In the genomic region with DNA sequence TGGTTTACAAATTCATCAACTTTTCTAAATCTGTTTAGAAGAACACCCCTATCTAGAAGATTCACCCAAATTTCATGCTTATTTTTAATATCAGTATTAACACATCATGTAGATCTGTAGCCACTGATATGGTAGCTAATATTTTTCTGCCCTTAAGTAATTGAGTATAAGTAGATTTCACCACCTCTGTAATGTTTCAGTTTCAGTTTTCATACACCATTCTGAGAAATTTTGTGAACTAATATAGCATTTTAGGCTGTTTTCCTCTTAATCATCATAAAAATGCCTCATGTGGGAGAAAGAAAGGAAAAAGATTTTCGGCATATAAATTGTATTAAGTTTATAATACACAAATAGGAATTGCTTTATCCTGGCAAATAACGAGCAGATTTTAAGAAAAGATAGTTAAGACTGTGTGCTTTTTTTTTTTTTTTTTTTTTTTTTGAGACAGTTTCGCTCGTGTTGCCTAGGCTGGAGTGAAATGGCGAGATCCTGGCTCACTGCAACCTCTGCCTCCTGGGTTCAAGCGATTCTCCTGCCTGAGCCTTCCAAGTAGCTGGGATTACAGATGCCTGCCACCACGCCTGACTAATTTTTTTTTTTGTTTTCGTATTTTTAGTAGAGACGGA, we compare ENCODE assay signal across 9 cellular contexts. TPM values are rescaled to one million over a fixed set of nuclear protein-coding genes. Genes with fewer than 3 reads are reported as not detected.
DNase-seq lines count a peak whose midpoint lies in the region; ATAC-seq and TF ChIP-seq lines count a peak whose summit lies in the region.
"Had no signal": no experiment of that assay in that cellular context is flagged by ENCODE, and none has a peak within 500 bp of the region (broad histone marks: within the 10 kb centered on the region; RNA-seq: fewer than 3 reads in every experiment).

No MANE protein-coding gene starts in this region.

- peak overlapping the region; percentile 81 for H3K27ac Mint-ChIP-seq in activated T-helper 2 cell treated with anti-CD3 and anti-CD28 coated beads, Interferon-gamma antibody, Interleukin-2, Interleukin-4, amounts not matched to agents 10 μg/mL and 5 μg/mL and 100 μg/mL, durations not matched to agents 14 hours and 24 hours and 36 hours
- H3K27ac Mint-ChIP-seq in HFFc6, result no peak overlapping the region

- H3K36me3 ChIP-seq in ES-I3 (ENCODE audit: insufficient read depth, low read length), result no peaks in the 10 kb centered on the region
- H3K36me3 ChIP-seq in suprapubic skin, result no peaks in the 10 kb centered on the region

- H3K27me3 ChIP-seq in suprapubic skin, result no peaks in the 10 kb centered on the region

- no peak for DNase-seq in activated T-helper 2 cell treated with anti-CD3 and anti-CD28 coated beads, Interferon-gamma antibody, Interleukin-2, Interleukin-4, amounts not matched to agents 10 μg/mL and 5 μg/mL and 100 μg/mL, durations not matched to agents 14 hours and 24 hours and 36 hours (ENCODE audit: low spot score)
- DNase-seq in RWPE1 (ENCODE audit: low spot score) (no peak), suprapubic skin (ENCODE audit: low spot score in 2 of 2) (no peak), HFFc6 (no peak), hypothalamus (lab: John Stamatoyannopoulos, UW) (no peak)
- DNase-seq: Caco-2 had no signal

- no peak for TF ChIP-seq POLR2A in suprapubic skin (IDR thresholded peaks at IDR 0.05)

- H3K4me3 Mint-ChIP-seq in activated T-helper 2 cell treated with anti-CD3 and anti-CD28 coated beads, Interferon-gamma antibody, Interleukin-2, Interleukin-4, amounts not matched to agents 10 μg/mL and 5 μg/mL and 100 μg/mL, durations not matched to agents 14 hours and 24 hours and 36 hours (ENCODE audit: low read depth), result peak overlapping the region; percentile 39
- H3K4me3 Mint-ChIP-seq in HFFc6, result no peak overlapping the region

- peak overlapping the region; percentile 19; the same call in 1 of the 2 replicates for H3K9ac ChIP-seq in ES-I3 (ENCODE audit: low read depth, low read length)

- no peak for TF ChIP-seq CTCF in RWPE1 (conservative IDR thresholded peaks at IDR 0.05; ENCODE audit: low read depth)
- TF ChIP-seq CTCF in suprapubic skin (IDR thresholded peaks at IDR 0.05), result no peak
- no peak for TF ChIP-seq CTCF in HFFc6 (IDR thresholded peaks at IDR 0.05)

- H3K9me3 ChIP-seq in ES-I3 (ENCODE audit: control insufficient read depth, insufficient read depth, low read length) (no peaks in the 10 kb centered on the region), suprapubic skin (no peaks in the 10 kb centered on the region)
- H3K9me3 ChIP-seq: Caco-2 had no signal

- peaks cover under 1% of the 10 kb centered on the region for H3K36me3 Mint-ChIP-seq in activated T-helper 2 cell treated with anti-CD3 and anti-CD28 coated beads, Interferon-gamma antibody, Interleukin-2, Interleukin-4, amounts not matched to agents 10 μg/mL and 5 μg/mL and 100 μg/mL, durations not matched to agents 14 hours and 24 hours and 36 hours (ENCODE audit: low read depth)
- H3K36me3 Mint-ChIP-seq in HFFc6 (ENCODE audit: low read depth), result no peaks in the 10 kb centered on the region

- H3K9me3 Mint-ChIP-seq in activated T-helper 2 cell treated with anti-CD3 and anti-CD28 coated beads, Interferon-gamma antibody, Interleukin-2, Interleukin-4, amounts not matched to agents 10 μg/mL and 5 μg/mL and 100 μg/mL, durations not matched to agents 14 hours and 24 hours and 36 hours, result peaks cover 6% of the 10 kb centered on the region
- no peaks in the 10 kb centered on the region for H3K9me3 Mint-ChIP-seq in HFFc6

- CTCF ChIA-PET in RWPE1 (lab: Yijun Ruan, JAX), result interaction anchor here (0.6 to 0.7 kb wide), 3 partner anchors 13 to 425 kb away, joined by 3 to 4 read pairs (median 4); no protein-coding TSS in a partner anchor

- H3K4me1 Mint-ChIP-seq in activated T-helper 2 cell treated with anti-CD3 and anti-CD28 coated beads, Interferon-gamma antibody, Interleukin-2, Interleukin-4, amounts not matched to agents 10 μg/mL and 5 μg/mL and 100 μg/mL, durations not matched to agents 14 hours and 24 hours and 36 hours (ENCODE audit: low read depth), result peaks cover 45% of the 10 kb centered on the region
- peaks cover 42% of the 10 kb centered on the region for H3K4me1 Mint-ChIP-seq in HFFc6 (ENCODE audit: low read depth)

- H3K4me3 ChIP-seq in suprapubic skin, result no peak overlapping the region

- H3K4me1 ChIP-seq in ES-I3 (ENCODE audit: insufficient read depth, low read length) (peaks cover 39% of the 10 kb centered on the region), suprapubic skin (no peaks in the 10 kb centered on the region)
- H3K4me1 ChIP-seq: Caco-2 had no signal

- peak; percentile 95 for ATAC-seq in GM19351 (IDR thresholded peaks at IDR 0.05; ENCODE audit: unreplicated experiment)
- peak; percentile 77 for ATAC-seq in HG03280 (IDR thresholded peaks at IDR 0.05; ENCODE audit: unreplicated experiment)

- no peaks in the 10 kb centered on the region for H3K27me3 Mint-ChIP-seq in activated T-helper 2 cell treated with anti-CD3 and anti-CD28 coated beads, Interferon-gamma antibody, Interleukin-2, Interleukin-4, amounts not matched to agents 10 μg/mL and 5 μg/mL and 100 μg/mL, durations not matched to agents 14 hours and 24 hours and 36 hours (ENCODE audit: low read depth)
- H3K27me3 Mint-ChIP-seq in HFFc6 (ENCODE audit: insufficient read depth), result no peaks in the 10 kb centered on the region

- no peak overlapping the region for H3K27ac ChIP-seq in RWPE1
- H3K27ac ChIP-seq in suprapubic skin, result no peak overlapping the region

- 68% methylated on average over 9 of the region's 9 CpGs for WGBS in suprapubic skin

- intact Hi-C loops in activated T-helper 2 cell treated with anti-CD3 and anti-CD28 coated beads, Interferon-gamma antibody, Interleukin-2, Interleukin-4, amounts not matched to agents 10 μg/mL and 5 μg/mL and 100 μg/mL, durations not matched to agents 14 hours and 24 hours and 36 hours (cut with micrococcal nuclease), result loop anchor here (1.0 kb wide), 1 partner anchor 11 kb away; no protein-coding TSS in a partner anchor

- no peak for TF ChIP-seq EP300 in suprapubic skin (IDR thresholded peaks at IDR 0.05)

- POLR2A ChIA-PET in RWPE1 (lab: Yijun Ruan, JAX; ENCODE audit: low non-redundant PET), result no interaction called here

RNA-seq across cellular contexts. Expression of a gene that starts 21.4 kb away (rescaled TPM):
- 527 and 540 TPM in 2 replicates for total RNA-seq in activated T-helper 2 cell treated with anti-CD3 and anti-CD28 coated beads, Interferon-gamma antibody, Interleukin-2, Interleukin-4, amounts not matched to agents 10 μg/mL and 5 μg/mL and 100 μg/mL, durations not matched to agents 14 hours and 24 hours and 36 hours
- total RNA-seq in suprapubic skin, result 100 to 1,000 TPM in 1 of 4 donors, 10 to 100 TPM in 3; 33.4 to 104 (median 46.1) TPM
- total RNA-seq in HFFc6 (2021; fragmentation: NEBNext Ultra II Directional; extraction: Animal tissue kit (Norgen Biotek cat#: 25700)), result 10 to 100 TPM; 60.9 to 71.7 (median 69.0) TPM
